12 cellular contexts compared by ENCODE assay signal in genomic region chr10:15325243-15326002, GRCh38. TPM values are rescaled to one million over a fixed set of nuclear protein-coding genes. Genes with fewer than 3 reads are reported as not detected.
DNase-seq lines count a peak whose midpoint lies in the region; ATAC-seq, FAIRE-seq and TF ChIP-seq lines count a peak whose summit lies in the region.
"Had no signal": no experiment of that assay in that cellular context is flagged by ENCODE, and none has a peak within 500 bp of the region (broad histone marks: within the 10 kb centered on the region; RNA-seq: fewer than 3 reads in every experiment).

No MANE protein-coding gene starts in this region.

- WGBS in A549 (ENCODE audit: missing lambda C conversion rate) = 72% methylated on average over 21 of the region's 21 CpGs
- 89 to 90% methylated on average over 21 of the region's 21 CpGs for WGBS in testis, 2 donors

- H4K20me1 ChIP-seq in keratinocyte (ENCODE audit: control insufficient read depth, extremely low read depth, insufficient read depth, low read length) = no peaks in the 10 kb centered on the region

- no peaks in the 10 kb centered on the region for H3K9me1 ChIP-seq in keratinocyte (ENCODE audit: control insufficient read depth, extremely low read depth, insufficient read depth, low read length)

- ATAC-seq in A549 (peak; percentile 47 to 61; a peak in 4 of 6 replicates), HG02798 (IDR thresholded peaks at IDR 0.05; ENCODE audit: poor library complexity, unreplicated experiment) (no peak)
- ATAC-seq: Panc1 had no signal

- TF ChIP-seq EP300 in A549 (IDR thresholded peaks at IDR 0.05) = no peak

- in situ Hi-C loops in astrocyte of the spinal cord (cut with HindIII; ENCODE audit: low sequenced_read_pairs) = no loop called here

- dilution Hi-C loops in keratinocyte (cut with MboI; ENCODE audit: extremely low pct_ligation_motif_present, low sequenced_read_pairs) = no loop called here

- H3K4me2 ChIP-seq in A549 (peak overlapping the region; percentile 48), keratinocyte (ENCODE audit: control insufficient read depth, extremely low read depth, insufficient read depth, low read depth, low read length) (no peak overlapping the region)

- DNase-seq in A549 (ENCODE audit: low read depth in 1 of 2, low spot score in 1 of 2) (peak; percentile 17 to 40), HT-29 (ENCODE audit: low spot score) (peak; percentile 18), astrocyte of the spinal cord (ENCODE audit: low read depth, low spot score) (peak; percentile 75), keratinocyte (ENCODE audit: low read depth, low spot score) (peak; percentile 13), NK-92 (lab: John Stamatoyannopoulos, UW; ENCODE audit: unreplicated experiment) (no peak), testis (no peak), NCI-H69 (lab: John Stamatoyannopoulos, UW) (no peak)
- DNase-seq: CD4-positive, alpha-beta memory T cell; KG1; naive B cell had no signal

- H3K4me1 ChIP-seq in A549 (peaks cover 9% of the 10 kb centered on the region; the same call in 2 of the 3 replicates), keratinocyte (ENCODE audit: control insufficient read depth, extremely low read depth, insufficient read depth, low read length) (peaks cover 7% of the 10 kb centered on the region), testis (peaks cover 5% of the 10 kb centered on the region)

- H3K27me3 ChIP-seq in keratinocyte (ENCODE audit: control insufficient read depth, extremely low read depth, insufficient read depth, low read length) (no peaks in the 10 kb centered on the region), testis (no peaks in the 10 kb centered on the region)

- no peaks in the 10 kb centered on the region for H3K79me2 ChIP-seq in keratinocyte (ENCODE audit: control insufficient read depth, insufficient read depth, low read length)

- TF ChIP-seq CTCF in A549 (IDR thresholded peaks at IDR 0.05) = no peak
- no peak for TF ChIP-seq CTCF in astrocyte of the spinal cord (IDR thresholded peaks at IDR 0.05; ENCODE audit: low read depth, low read length)
- no peak for TF ChIP-seq CTCF in keratinocyte (optimal IDR thresholded peaks at IDR 0.05 in 1 of 3, IDR thresholded peaks at IDR 0.05 in 1 of 3, conservative IDR thresholded peaks at IDR 0.05 in 1 of 3; ENCODE audit: extremely low read depth in 1 of 3, insufficient read depth in 2 of 3, low read length in 3 of 3)
- TF ChIP-seq CTCF in testis (IDR thresholded peaks at IDR 0.05) = no peak

- H3K9me3 ChIP-seq in A549 = 0 out of 3 replicates have a peak, but pooled peaks cover 4% of the 10 kb centered on the region
- no peaks in the 10 kb centered on the region for H3K9me3 ChIP-seq in keratinocyte (ENCODE audit: control insufficient read depth, low read depth, low read length)
- H3K9me3 ChIP-seq in testis = no peaks in the 10 kb centered on the region

- H2AFZ ChIP-seq in keratinocyte (ENCODE audit: control insufficient read depth, low read length) = no peak overlapping the region

- CTCF ChIA-PET in A549 (lab: Yijun Ruan, JAX) = interaction anchor here (1.1 kb wide), 1 partner anchor 22 kb away, joined by 3 read pairs; no protein-coding TSS in a partner anchor

- intact Hi-C loops in testis (cut with DNase I; ENCODE audit: low total_unique reads) = no loop called here

- no peak for TF ChIP-seq POLR2A in A549 (IDR thresholded peaks at IDR 0.05; ENCODE audit: low read length)
- TF ChIP-seq POLR2A in testis (IDR thresholded peaks at IDR 0.05) = no peak

- no peak overlapping the region for H3K9ac ChIP-seq in keratinocyte (ENCODE audit: control insufficient read depth, extremely low read depth, insufficient read depth, low read length)

- POLR2A ChIA-PET in A549 (lab: Yijun Ruan, JAX) = no interaction called here

- H3K36me3 ChIP-seq in keratinocyte (ENCODE audit: control insufficient read depth in 2 of 2, extremely low read depth in 1 of 2, insufficient read depth in 2 of 2, low read length in 2 of 2) (no peaks in the 10 kb centered on the region), testis (ENCODE audit: low read depth, missing control alignments) (no peaks in the 10 kb centered on the region)

- peak overlapping the region in 1 of 2 experiments; percentile 70; a peak in 3 of 6 replicates for H3K27ac ChIP-seq in A549
- H3K27ac ChIP-seq in keratinocyte (ENCODE audit: control insufficient read depth, insufficient read depth, low read length) = no peak overlapping the region
- H3K27ac ChIP-seq in testis = no peak overlapping the region

- no peak for TF ChIP-seq RAD21 in A549 (conservative IDR thresholded peaks at IDR 0.05 in 1 of 2, IDR thresholded peaks at IDR 0.05 in 1 of 2)

- FAIRE-seq in A549 (lab: Jason Lieb, UNC) (no peak), keratinocyte (lab: Jason Lieb, UNC) (no peak)

- H3K4me3 ChIP-seq in A549 (no peak overlapping the region), astrocyte of the spinal cord (ENCODE audit: low read depth, low read length) (no peak overlapping the region), keratinocyte (ENCODE audit: control insufficient read depth in 2 of 3, extremely low read depth in 1 of 3, insufficient read depth in 2 of 3, low read depth in 1 of 3, low read length in 3 of 3) (no peak overlapping the region), testis (no peak overlapping the region)

TF ChIP-seq in A549, 52 proteins besides CTCF, POLR2A, EP300 and RAD21:
- TF ChIP-seq FOSL2 (IDR thresholded peaks at IDR 0.05) (no peak; the same call in 1 of the 2 replicates), FOSL2 (CRISPR knock-in tag; IDR thresholded peaks at IDR 0.05) (peak; percentile 70), KDM1A (IDR thresholded peaks at IDR 0.05; ENCODE audit: low read depth) (no peak), KDM5A (IDR thresholded peaks at IDR 0.05) (no peak)
TF ChIP-seq in A549: peak in this region for 1.

RNA-seq across cellular contexts. Expression of gene FAM171A1, which starts 45.7 kb away (rescaled TPM):
- polyA plus RNA-seq in A549 (2011; rRNA removed) = 13.8 and 15.2 TPM in 2 replicates
- 17.0 and 20.2 TPM in 2 replicates for polyA plus RNA-seq in A549 (2012; cell fraction: cytosol; rRNA removed)
- polyA plus RNA-seq in A549 (2012; cell fraction: nucleus; rRNA removed) = 13.9 and 15.1 TPM in 2 replicates
- 15.2 to 17.0 TPM (median 16.5 TPM) in 3 replicates for polyA plus RNA-seq in A549 (2017; fragmentation: RNase III; extraction: RNeasy Plus Mini Kit Qiagen cat#74134 plus additional on column Dnase treatment)
- 12.9 and 13.6 TPM in 2 replicates for polyA minus RNA-seq in A549 (2011; rRNA and poly(A)+ RNA removed)
- total RNA-seq in HT-29 (2014; rRNA removed; shearing (Covaris generic)) = not detected in 2 replicates
- 7.5 to 14.9 TPM (median 8.8 TPM) in 3 replicates for polyA plus RNA-seq in keratinocyte
- polyA plus RNA-seq in keratinocyte (2011; ENCODE audit: low read depth) = 6.7 TPM
- polyA plus RNA-seq in keratinocyte (2011; cell fraction: cytosol; rRNA removed) = 12.5 and 12.7 TPM in 2 replicates
- 21.9 and 22.2 TPM in 2 replicates for polyA plus RNA-seq in keratinocyte (2011; cell fraction: nucleus; rRNA removed)
- 8.3 and 14.8 TPM in 2 replicates for polyA plus RNA-seq in keratinocyte (2012; ENCODE audit: low replicate concordance)
- polyA minus RNA-seq in keratinocyte = 7.6 to 17.5 TPM (median 8.4 TPM) in 3 replicates
- 13.4 TPM for polyA minus RNA-seq in keratinocyte (2011; cell fraction: cytosol; rRNA and poly(A)+ RNA removed)
- 10.8 and 16.1 TPM in 2 replicates for polyA minus RNA-seq in keratinocyte (2011; cell fraction: nucleus; rRNA and poly(A)+ RNA removed)
- total RNA-seq in testis = 10 to 100 TPM; 10.8 to 11.1 TPM
- polyA plus RNA-seq in testis (ENCODE audit: insufficient read depth, low read depth, low replicate concordance) = 9.2 TPM

Comparison
In these comparisons a context has a peak if more than half of its experiments do, and no peak if none do; other contexts are left out.
1. DNase-seq: peak in A549 (2 of 2), HT-29 (single experiment), astrocyte of the spinal cord (single experiment) and keratinocyte (single experiment); none in NK-92 (single experiment), testis (single experiment) and NCI-H69 (single experiment).